1 cellular context compared by ENCODE assay signal in the genomic region with DNA sequence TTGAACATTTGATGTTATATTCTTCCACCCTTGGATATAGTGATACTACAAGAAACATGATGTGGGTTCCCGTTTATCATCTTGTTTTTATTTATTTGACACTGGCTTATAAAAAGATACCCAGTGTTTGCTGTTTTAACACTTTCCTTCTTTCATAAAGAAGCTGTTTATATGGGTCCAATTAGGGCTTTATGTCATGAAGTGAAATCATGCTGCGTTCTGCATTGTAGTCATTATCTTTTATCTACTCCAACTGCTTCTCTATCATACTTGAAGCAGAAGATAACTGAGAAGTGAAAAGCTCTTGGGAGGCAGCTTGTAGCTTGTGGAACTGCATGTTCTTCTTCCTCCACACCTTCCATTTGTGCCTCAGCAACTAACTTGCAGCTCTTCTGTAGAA.
TF ChIP-seq lines count a peak whose summit lies in the region.

No MANE protein-coding gene starts in this region.

TF ChIP-seq in HEK293, 187 proteins besides CTCF, POLR2A, EP300 and RAD21 (continued from another document and continues in another):
- TF ChIP-seq, protein P1, sequence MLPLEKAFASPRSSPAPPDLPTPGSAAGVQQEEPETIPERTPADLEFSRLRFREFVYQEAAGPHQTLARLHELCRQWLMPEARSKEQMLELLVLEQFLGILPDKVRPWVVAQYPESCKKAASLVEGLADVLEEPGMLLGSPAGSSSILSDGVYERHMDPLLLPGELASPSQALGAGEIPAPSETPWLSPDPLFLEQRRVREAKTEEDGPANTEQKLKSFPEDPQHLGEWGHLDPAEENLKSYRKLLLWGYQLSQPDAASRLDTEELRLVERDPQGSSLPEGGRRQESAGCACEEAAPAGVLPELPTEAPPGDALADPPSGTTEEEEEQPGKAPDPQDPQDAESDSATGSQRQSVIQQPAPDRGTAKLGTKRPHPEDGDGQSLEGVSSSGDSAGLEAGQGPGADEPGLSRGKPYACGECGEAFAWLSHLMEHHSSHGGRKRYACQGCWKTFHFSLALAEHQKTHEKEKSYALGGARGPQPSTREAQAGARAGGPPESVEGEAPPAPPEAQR (tag by site-specific recombination; IDR thresholded peaks at IDR 0.05), result no peak
- peak; percentile 57 for TF ChIP-seq FEZF1 (tag by site-specific recombination; IDR thresholded peaks at IDR 0.05)
- TF ChIP-seq GLI2 (tag by site-specific recombination; IDR thresholded peaks at IDR 0.05; ENCODE audit: borderline replicate concordance, low read depth), result peak; percentile 58
- TF ChIP-seq KLF16 (tag by site-specific recombination; IDR thresholded peaks at IDR 0.05), result no peak
- TF ChIP-seq MZF1 (tag by site-specific recombination; IDR thresholded peaks at IDR 0.05; ENCODE audit: borderline replicate concordance), result no peak
- TF ChIP-seq ZNF211 (tag by site-specific recombination; IDR thresholded peaks at IDR 0.05; ENCODE audit: low read depth), result no peak
- no peak for TF ChIP-seq SP2 (tag by site-specific recombination; IDR thresholded peaks at IDR 0.05)
- no peak for TF ChIP-seq ZBTB8A (tag by site-specific recombination; IDR thresholded peaks at IDR 0.05)
- TF ChIP-seq ZNF140 (tag by site-specific recombination; IDR thresholded peaks at IDR 0.05), result no peak
- TF ChIP-seq ZNF473 (tag by site-specific recombination; IDR thresholded peaks at IDR 0.05), result no peak
- TF ChIP-seq ZNF776 (tag by site-specific recombination; IDR thresholded peaks at IDR 0.05; ENCODE audit: borderline replicate concordance), result no peak
- TF ChIP-seq ZNF677 (tag by site-specific recombination; IDR thresholded peaks at IDR 0.05), result no peak
- TF ChIP-seq KLF1 (tag by site-specific recombination; IDR thresholded peaks at IDR 0.05), result no peak
- no peak for TF ChIP-seq ZNF624 (tag by site-specific recombination; IDR thresholded peaks at IDR 0.05)
- TF ChIP-seq ZNF433 (tag by site-specific recombination; IDR thresholded peaks at IDR 0.05; ENCODE audit: low read depth), result no peak
- TF ChIP-seq ZNF416 (tag by site-specific recombination; IDR thresholded peaks at IDR 0.05), result no peak
- no peak for TF ChIP-seq ZNF335 (tag by site-specific recombination; conservative IDR thresholded peaks at IDR 0.05)
- no peak for TF ChIP-seq ZBTB1 (tag by site-specific recombination; IDR thresholded peaks at IDR 0.05)
- TF ChIP-seq HOXC10 (CRISPR knock-in tag; IDR thresholded peaks at IDR 0.05), result no peak
- TF ChIP-seq ZNF114 (tag by site-specific recombination; IDR thresholded peaks at IDR 0.05), result no peak
- no peak for TF ChIP-seq ZNF449 (tag by site-specific recombination; IDR thresholded peaks at IDR 0.05)
- TF ChIP-seq ZNF350 (tag by site-specific recombination; IDR thresholded peaks at IDR 0.05), result no peak
- TF ChIP-seq ZNF248 (tag by site-specific recombination; IDR thresholded peaks at IDR 0.05), result no peak
- no peak for TF ChIP-seq ZNF26 (tag by site-specific recombination; IDR thresholded peaks at IDR 0.05)
- TF ChIP-seq ZIC2 (tag by site-specific recombination; IDR thresholded peaks at IDR 0.05), result peak; percentile 53
- TF ChIP-seq ZNF558 (tag by site-specific recombination; IDR thresholded peaks at IDR 0.05), result no peak
- TF ChIP-seq ZFHX2 (tag by site-specific recombination; conservative IDR thresholded peaks at IDR 0.05), result no peak
- TF ChIP-seq ZBTB6 (tag by site-specific recombination; IDR thresholded peaks at IDR 0.05), result peak; percentile 64
- TF ChIP-seq, protein P2, sequence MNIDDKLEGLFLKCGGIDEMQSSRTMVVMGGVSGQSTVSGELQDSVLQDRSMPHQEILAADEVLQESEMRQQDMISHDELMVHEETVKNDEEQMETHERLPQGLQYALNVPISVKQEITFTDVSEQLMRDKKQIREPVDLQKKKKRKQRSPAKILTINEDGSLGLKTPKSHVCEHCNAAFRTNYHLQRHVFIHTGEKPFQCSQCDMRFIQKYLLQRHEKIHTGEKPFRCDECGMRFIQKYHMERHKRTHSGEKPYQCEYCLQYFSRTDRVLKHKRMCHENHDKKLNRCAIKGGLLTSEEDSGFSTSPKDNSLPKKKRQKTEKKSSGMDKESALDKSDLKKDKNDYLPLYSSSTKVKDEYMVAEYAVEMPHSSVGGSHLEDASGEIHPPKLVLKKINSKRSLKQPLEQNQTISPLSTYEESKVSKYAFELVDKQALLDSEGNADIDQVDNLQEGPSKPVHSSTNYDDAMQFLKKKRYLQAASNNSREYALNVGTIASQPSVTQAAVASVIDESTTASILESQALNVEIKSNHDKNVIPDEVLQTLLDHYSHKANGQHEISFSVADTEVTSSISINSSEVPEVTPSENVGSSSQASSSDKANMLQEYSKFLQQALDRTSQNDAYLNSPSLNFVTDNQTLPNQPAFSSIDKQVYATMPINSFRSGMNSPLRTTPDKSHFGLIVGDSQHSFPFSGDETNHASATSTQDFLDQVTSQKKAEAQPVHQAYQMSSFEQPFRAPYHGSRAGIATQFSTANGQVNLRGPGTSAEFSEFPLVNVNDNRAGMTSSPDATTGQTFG (tag by site-specific recombination; IDR thresholded peaks at IDR 0.05; ENCODE audit: borderline replicate concordance), result no peak
- no peak for TF ChIP-seq ZNF324 (tag by site-specific recombination; IDR thresholded peaks at IDR 0.05)
- no peak for TF ChIP-seq ZNF292 (tag by site-specific recombination; IDR thresholded peaks at IDR 0.05; ENCODE audit: borderline replicate concordance, low read depth)
- no peak for TF ChIP-seq ZNF768 (tag by site-specific recombination; IDR thresholded peaks at IDR 0.05)
- no peak for TF ChIP-seq BCL6B (tag by site-specific recombination; IDR thresholded peaks at IDR 0.05)
- TF ChIP-seq IKZF3 (tag by site-specific recombination; IDR thresholded peaks at IDR 0.05), result peak; percentile 52; the same call in 1 of the 2 replicates
- TF ChIP-seq, protein P3, sequence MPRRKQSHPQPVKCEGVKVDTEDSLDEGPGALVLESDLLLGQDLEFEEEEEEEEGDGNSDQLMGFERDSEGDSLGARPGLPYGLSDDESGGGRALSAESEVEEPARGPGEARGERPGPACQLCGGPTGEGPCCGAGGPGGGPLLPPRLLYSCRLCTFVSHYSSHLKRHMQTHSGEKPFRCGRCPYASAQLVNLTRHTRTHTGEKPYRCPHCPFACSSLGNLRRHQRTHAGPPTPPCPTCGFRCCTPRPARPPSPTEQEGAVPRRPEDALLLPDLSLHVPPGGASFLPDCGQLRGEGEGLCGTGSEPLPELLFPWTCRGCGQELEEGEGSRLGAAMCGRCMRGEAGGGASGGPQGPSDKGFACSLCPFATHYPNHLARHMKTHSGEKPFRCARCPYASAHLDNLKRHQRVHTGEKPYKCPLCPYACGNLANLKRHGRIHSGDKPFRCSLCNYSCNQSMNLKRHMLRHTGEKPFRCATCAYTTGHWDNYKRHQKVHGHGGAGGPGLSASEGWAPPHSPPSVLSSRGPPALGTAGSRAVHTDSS (tag by site-specific recombination; IDR thresholded peaks at IDR 0.05), result no peak
- no peak for TF ChIP-seq ZBTB48 (tag by site-specific recombination; IDR thresholded peaks at IDR 0.05)
- TF ChIP-seq, protein P4, sequence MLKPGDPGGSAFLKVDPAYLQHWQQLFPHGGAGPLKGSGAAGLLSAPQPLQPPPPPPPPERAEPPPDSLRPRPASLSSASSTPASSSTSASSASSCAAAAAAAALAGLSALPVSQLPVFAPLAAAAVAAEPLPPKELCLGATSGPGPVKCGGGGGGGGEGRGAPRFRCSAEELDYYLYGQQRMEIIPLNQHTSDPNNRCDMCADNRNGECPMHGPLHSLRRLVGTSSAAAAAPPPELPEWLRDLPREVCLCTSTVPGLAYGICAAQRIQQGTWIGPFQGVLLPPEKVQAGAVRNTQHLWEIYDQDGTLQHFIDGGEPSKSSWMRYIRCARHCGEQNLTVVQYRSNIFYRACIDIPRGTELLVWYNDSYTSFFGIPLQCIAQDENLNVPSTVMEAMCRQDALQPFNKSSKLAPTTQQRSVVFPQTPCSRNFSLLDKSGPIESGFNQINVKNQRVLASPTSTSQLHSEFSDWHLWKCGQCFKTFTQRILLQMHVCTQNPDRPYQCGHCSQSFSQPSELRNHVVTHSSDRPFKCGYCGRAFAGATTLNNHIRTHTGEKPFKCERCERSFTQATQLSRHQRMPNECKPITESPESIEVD (tag by site-specific recombination; IDR thresholded peaks at IDR 0.05), result peak; percentile 61; the same call in 1 of the 2 replicates
- no peak for TF ChIP-seq ZFP3 (tag by site-specific recombination; IDR thresholded peaks at IDR 0.05; ENCODE audit: low read depth)
- TF ChIP-seq, protein P5, sequence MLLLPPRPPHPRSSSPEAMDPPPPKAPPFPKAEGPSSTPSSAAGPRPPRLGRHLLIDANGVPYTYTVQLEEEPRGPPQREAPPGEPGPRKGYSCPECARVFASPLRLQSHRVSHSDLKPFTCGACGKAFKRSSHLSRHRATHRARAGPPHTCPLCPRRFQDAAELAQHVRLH (tag by site-specific recombination; IDR thresholded peaks at IDR 0.05), result peak; percentile 75
- no peak for TF ChIP-seq ATF2 (tag by site-specific recombination; IDR thresholded peaks at IDR 0.05; ENCODE audit: low read depth)
- no peak for TF ChIP-seq ZNF704 (tag by site-specific recombination; IDR thresholded peaks at IDR 0.05)
- TF ChIP-seq, protein P6, sequence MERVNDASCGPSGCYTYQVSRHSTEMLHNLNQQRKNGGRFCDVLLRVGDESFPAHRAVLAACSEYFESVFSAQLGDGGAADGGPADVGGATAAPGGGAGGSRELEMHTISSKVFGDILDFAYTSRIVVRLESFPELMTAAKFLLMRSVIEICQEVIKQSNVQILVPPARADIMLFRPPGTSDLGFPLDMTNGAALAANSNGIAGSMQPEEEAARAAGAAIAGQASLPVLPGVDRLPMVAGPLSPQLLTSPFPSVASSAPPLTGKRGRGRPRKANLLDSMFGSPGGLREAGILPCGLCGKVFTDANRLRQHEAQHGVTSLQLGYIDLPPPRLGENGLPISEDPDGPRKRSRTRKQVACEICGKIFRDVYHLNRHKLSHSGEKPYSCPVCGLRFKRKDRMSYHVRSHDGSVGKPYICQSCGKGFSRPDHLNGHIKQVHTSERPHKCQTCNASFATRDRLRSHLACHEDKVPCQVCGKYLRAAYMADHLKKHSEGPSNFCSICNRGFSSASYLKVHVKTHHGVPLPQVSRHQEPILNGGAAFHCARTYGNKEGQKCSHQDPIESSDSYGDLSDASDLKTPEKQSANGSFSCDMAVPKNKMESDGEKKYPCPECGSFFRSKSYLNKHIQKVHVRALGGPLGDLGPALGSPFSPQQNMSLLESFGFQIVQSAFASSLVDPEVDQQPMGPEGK (tag by site-specific recombination; IDR thresholded peaks at IDR 0.05), result no peak
